ENCODE assay signal across 20 cellular contexts in the genomic region with DNA sequence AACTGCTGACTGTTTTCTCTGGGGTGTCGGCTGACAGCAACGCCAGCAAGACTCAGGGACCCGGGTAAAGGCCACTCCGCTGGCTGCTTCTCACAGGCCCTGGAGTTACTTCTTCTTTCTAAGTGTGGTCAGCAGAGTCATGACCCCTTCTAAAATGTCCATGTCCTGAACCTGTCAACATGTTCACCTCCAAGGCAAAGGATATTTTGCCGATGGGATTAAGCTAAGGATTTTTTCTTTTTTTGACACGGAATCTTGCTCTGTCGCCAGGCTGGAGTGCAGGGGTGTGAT. TPM values are rescaled to one million over a fixed set of nuclear protein-coding genes. Genes with fewer than 3 reads are reported as not detected.
DNase-seq lines count a peak whose midpoint lies in the region; ATAC-seq and TF ChIP-seq lines count a peak whose summit lies in the region.
"Had no signal": no experiment of that assay in that cellular context is flagged by ENCODE, and none has a peak within 500 bp of the region (broad histone marks: within the 10 kb centered on the region; RNA-seq: fewer than 3 reads in every experiment).

No MANE protein-coding gene starts in this region.

- no peaks in the 10 kb centered on the region for H3K9me3 Mint-ChIP-seq in CD14-positive monocyte
- H3K9me3 Mint-ChIP-seq: activated CD4-positive, alpha-beta memory T cell treated with anti-CD3 and anti-CD28 coated beads, Interleukin-2, amount 10 ng/mL, durations not matched to agents 7 days and 5 days; activated T-cell treated with anti-CD3 and anti-CD28 coated beads, Interleukin-2, amount 50 U/mL, for 72 hours; brain; T-cell; type B pancreatic cell had no signal

- no CpG with 5 or more reads among the region's 7 CpGs for WGBS in trophoblast cell (ENCODE audit: extremely low coverage, insufficient coverage, insufficient read length)

- H2AFZ ChIP-seq in PC-9 (no peak overlapping the region), trophoblast cell (ENCODE audit: insufficient read depth, low read length, poor library complexity) (peak overlapping the region; percentile 43)
- H2AFZ ChIP-seq: GM23248 had no signal

- CTCF ChIA-PET in PC-9 (lab: Charles Lee), result no interaction called here

- H3K4me1 Mint-ChIP-seq in CD14-positive monocyte, result peaks cover 27% of the 10 kb centered on the region

- peak overlapping the region; percentile 40; the same call in 1 of the 2 replicates for H3K27ac ChIP-seq in PC-9
- H3K27ac ChIP-seq in dorsolateral prefrontal cortex, result peak overlapping the region in 45 of 59 donors; percentile 3 to 85 (median 56)
- peak overlapping the region; percentile 95 for H3K27ac ChIP-seq in trophoblast cell (ENCODE audit: low read depth, low read length)
- H3K27ac ChIP-seq: GM23248 had no signal

- no peaks in the 10 kb centered on the region for H3K9me2 ChIP-seq in PC-9 (ENCODE audit: insufficient read depth)

- H3K14ac ChIP-seq in trophoblast cell (ENCODE audit: low read length), result peak overlapping the region; percentile 88

- H3K23ac ChIP-seq in trophoblast cell (ENCODE audit: low read length), result no peak overlapping the region

- peaks cover 61% of the 10 kb centered on the region for H3K79me1 ChIP-seq in trophoblast cell (ENCODE audit: low read length)

- H3K4me2 ChIP-seq in PC-9 (no peak overlapping the region), trophoblast cell (ENCODE audit: low read length) (no peak overlapping the region)

- H3F3A ChIP-seq in PC-9 (ENCODE audit: insufficient read depth, low read depth), result peaks cover 31% of the 10 kb centered on the region; the same call in 1 of the 2 replicates

- H4K91ac ChIP-seq in trophoblast cell (ENCODE audit: low read depth, low read length), result peak overlapping the region; percentile 97

- peaks cover 2 to 12% (median 12%) of the 10 kb centered on the region in 3 donors for H3K27me3 Mint-ChIP-seq in CD14-positive monocyte (ENCODE audit: low read depth in 3 of 3)
- H3K27me3 Mint-ChIP-seq: activated CD4-positive, alpha-beta memory T cell treated with anti-CD3 and anti-CD28 coated beads, Interleukin-2, amount 10 ng/mL, durations not matched to agents 7 days and 5 days; activated naive CD8-positive, alpha-beta T cell; brain; CD4-positive, alpha-beta memory T cell; T-cell; type B pancreatic cell had no signal

- H3K4me3 ChIP-seq in PC-9 (no peak overlapping the region), dorsolateral prefrontal cortex (no peak overlapping the region), trophoblast cell (ENCODE audit: low read depth, low read length) (no peak overlapping the region)
- H3K4me3 ChIP-seq: GM23248 had no signal

- peaks cover 0 to 2% of the 10 kb centered on the region in 2 donors for H3K36me3 Mint-ChIP-seq in CD14-positive monocyte
- H3K36me3 Mint-ChIP-seq: activated naive CD8-positive, alpha-beta T cell; brain; CD4-positive, alpha-beta memory T cell; T-cell; type B pancreatic cell had no signal

- no peaks in the 10 kb centered on the region for H3K79me2 ChIP-seq in PC-9 (ENCODE audit: low read depth)
- H3K79me2 ChIP-seq in trophoblast cell (ENCODE audit: control insufficient read depth, insufficient read depth, low read length, poor library complexity), result peaks cover 12% of the 10 kb centered on the region

- H2AK5ac ChIP-seq in trophoblast cell (ENCODE audit: low read length), result peak overlapping the region; percentile 89

- no peak overlapping the region for H3K9ac ChIP-seq in trophoblast cell (ENCODE audit: low read length)
- H3K9ac ChIP-seq: GM23248 had no signal

- no TSS peak for BruUV-seq in PC-9 (replicated peaks; lab: Mats Ljungman, UMichigan)

- H4K12ac ChIP-seq in trophoblast cell (ENCODE audit: low read depth, low read length), result no peak overlapping the region

- peak; percentile 73 for DNase-seq in CD14-positive monocyte (ENCODE audit: low spot score)
- DNase-seq in PC-9, result no peak
- DNase-seq in dorsolateral prefrontal cortex, result no peak
- no peak for DNase-seq in trophoblast cell
- DNase-seq in OCI-M1 (lab: John Stamatoyannopoulos, UW), result no peak
- DNase-seq in GM20000 (ENCODE audit: low spot score), result no peak
- DNase-seq: activated CD4-positive, alpha-beta memory T cell treated with anti-CD3 and anti-CD28 coated beads, Interleukin-2, amount 10 ng/mL, durations not matched to agents 7 days and 5 days; activated T-cell treated with anti-CD3 and anti-CD28 coated beads, Interleukin-2, amount 50 U/mL, for 72 hours; CD4-positive, alpha-beta memory T cell; DMS79; GM23248; NCI-H2029; NCI-H446; SHP77; T-cell had no signal

- H3K27ac Mint-ChIP-seq in CD14-positive monocyte, result peak overlapping the region; percentile 5 to 93 (median 79)
- H3K27ac Mint-ChIP-seq: activated CD4-positive, alpha-beta memory T cell treated with anti-CD3 and anti-CD28 coated beads, Interleukin-2, amount 10 ng/mL, durations not matched to agents 7 days and 5 days; activated T-cell treated with anti-CD3 and anti-CD28 coated beads, Interleukin-2, amount 50 U/mL, for 72 hours had no signal

- intact Hi-C loops in CD14-positive monocyte (cut with micrococcal nuclease), result no loop called here
- intact Hi-C loops in PC-9 (cut with micrococcal nuclease; ENCODE audit: unreplicated experiment), result no loop called here
- intact Hi-C loops in dorsolateral prefrontal cortex (cut with DNase I), result loop anchor here in 1 of 2 donors (5.0 to 10.0 kb wide), 2 partner anchors 39 to 86 kb away; no protein-coding TSS in a partner anchor

- TF ChIP-seq CTCF in CD14-positive monocyte (IDR thresholded peaks at IDR 0.05) (no peak), PC-9 (conservative IDR thresholded peaks at IDR 0.05) (no peak), dorsolateral prefrontal cortex (IDR thresholded peaks at IDR 0.05 in 54 of 56, conservative IDR thresholded peaks at IDR 0.05 in 2 of 56; ENCODE audit: low read depth in 1 of 56, partially characterized antibody in 56 of 56) (no peak), GM20000 (IDR thresholded peaks at IDR 0.05; ENCODE audit: extremely low read depth, missing control alignments) (no peak)

- no peaks in the 10 kb centered on the region for H3K27me3 ChIP-seq in PC-9 (ENCODE audit: insufficient read depth, low read depth)
- no peaks in the 10 kb centered on the region for H3K27me3 ChIP-seq in dorsolateral prefrontal cortex
- H3K27me3 ChIP-seq in trophoblast cell (ENCODE audit: insufficient read depth, low read length), result no peaks in the 10 kb centered on the region

- peak overlapping the region; percentile 24 for H4K8ac ChIP-seq in trophoblast cell (ENCODE audit: low read depth, low read length)

- peak overlapping the region; percentile 91 for H2BK120ac ChIP-seq in trophoblast cell (ENCODE audit: insufficient read depth, low read length, poor library complexity)

- no peaks in the 10 kb centered on the region for H3K9me3 ChIP-seq in PC-9 (ENCODE audit: insufficient read depth, low read depth)
- H3K9me3 ChIP-seq in trophoblast cell (ENCODE audit: insufficient read depth, low read depth, low read length), result peaks cover 7% of the 10 kb centered on the region

- ATAC-seq in GM19467 (IDR thresholded peaks at IDR 0.05; ENCODE audit: unreplicated experiment) (no peak), GM21515 (IDR thresholded peaks at IDR 0.05; ENCODE audit: unreplicated experiment) (no peak)
- ATAC-seq: activated T-cell treated with anti-CD3 and anti-CD28 coated beads, Interleukin-2, amount 50 U/mL, for 72 hours; T-cell had no signal

- peak overlapping the region; percentile 96 for H2BK5ac ChIP-seq in trophoblast cell (ENCODE audit: low read depth, low read length, poor library complexity)

- H3K4me1 ChIP-seq in PC-9 (replicated peaks; ENCODE audit: insufficient read depth) (peaks cover 38% of the 10 kb centered on the region), trophoblast cell (ENCODE audit: control insufficient read depth in 1 of 2, insufficient read depth in 2 of 2, low read length in 2 of 2) (peaks cover 37 to 50% of the 10 kb centered on the region in 2 experiments)

- POLR2A ChIA-PET in PC-9 (lab: Charles Lee; ENCODE audit: unreplicated experiment), result interaction anchor here (0.7 kb wide), 1 partner anchor 53 kb away, joined by 4 read pairs; no protein-coding TSS in a partner anchor

- H3K4ac ChIP-seq in trophoblast cell (ENCODE audit: low read depth, low read length), result peak overlapping the region; percentile 56

- peak overlapping the region; percentile 83 for H2BK12ac ChIP-seq in trophoblast cell (ENCODE audit: low read length)

- no peaks in the 10 kb centered on the region for H4K20me1 ChIP-seq in PC-9 (ENCODE audit: insufficient read depth)

- no peak overlapping the region for H3K4me3 Mint-ChIP-seq in CD14-positive monocyte
- H3K4me3 Mint-ChIP-seq: activated CD4-positive, alpha-beta memory T cell treated with anti-CD3 and anti-CD28 coated beads, Interleukin-2, amount 10 ng/mL, durations not matched to agents 7 days and 5 days; activated naive CD8-positive, alpha-beta T cell; activated T-cell treated with anti-CD3 and anti-CD28 coated beads, Interleukin-2, amount 50 U/mL, for 72 hours; brain; T-cell had no signal

- H3K36me3 ChIP-seq in PC-9 (ENCODE audit: low read depth), result no peaks in the 10 kb centered on the region
- peaks cover 7 to 10% of the 10 kb centered on the region in 2 experiments for H3K36me3 ChIP-seq in trophoblast cell (ENCODE audit: control insufficient read depth in 1 of 2, insufficient read depth in 2 of 2, low read length in 2 of 2)

- peak overlapping the region; percentile 60 for H3K18ac ChIP-seq in trophoblast cell (ENCODE audit: low read length)

RNA-seq across cellular contexts. Expression of gene PEX11G, which starts 7.9 kb away (rescaled TPM):
- 1 to 10 TPM; 1.4 to 3.0 TPM for polyA plus RNA-seq in CD14-positive monocyte
- total RNA-seq in PC-9 (2021) (10.5 and 16.0 TPM in 2 replicates), dorsolateral prefrontal cortex (1 to 10 TPM in 117 of 120 experiments, under 1 TPM in 3; 0.77 to 8.8 (median 3.2) TPM)
- 0.92 and 0.94 TPM in 2 replicates for polyA plus RNA-seq in trophoblast cell (2013)

RNA-seq across cellular contexts. Expression of gene ZNF358, which starts 35.0 kb away (rescaled TPM):
- polyA plus RNA-seq in CD14-positive monocyte, result 1 to 10 TPM in 1 of 2 donors, under 1 TPM in 1; 0.41 to 1.0 TPM
- total RNA-seq in PC-9 (2021) (60.7 and 85.3 TPM in 2 replicates), dorsolateral prefrontal cortex (100 to 1,000 TPM in 76 of 120 experiments, 10 to 100 TPM in 44; 69.6 to 225 (median 107) TPM)
- polyA plus RNA-seq in trophoblast cell (2013), result 94.3 and 106 TPM in 2 replicates

RNA-seq across cellular contexts. Expression of gene MCOLN1, which starts 41.5 kb away (rescaled TPM):
- polyA plus RNA-seq in CD14-positive monocyte, result 10 to 100 TPM; 32.8 to 34.3 TPM
- total RNA-seq in PC-9 (2021), result 10.4 and 16.0 TPM in 2 replicates
- total RNA-seq in dorsolateral prefrontal cortex, result 10 to 100 TPM; 21.1 to 64.6 (median 33.5) TPM
- polyA plus RNA-seq in trophoblast cell (2013), result 26.7 and 29.7 TPM in 2 replicates

RNA-seq across cellular contexts. Expression of gene PNPLA6, which starts 54.6 kb away (rescaled TPM):
- polyA plus RNA-seq in CD14-positive monocyte, result 10 to 100 TPM; 11.2 to 14.4 TPM
- 121 and 139 TPM in 2 replicates for total RNA-seq in PC-9 (2021)
- total RNA-seq in dorsolateral prefrontal cortex, result 100 to 1,000 TPM; 131 to 340 (median 192) TPM
- polyA plus RNA-seq in trophoblast cell (2013), result 73.4 and 78.6 TPM in 2 replicates

Comparison
In these comparisons a context has a peak if more than half of its experiments do, and no peak if none do; other contexts are left out.
1. H3K27ac ChIP-seq: peak in every context shown above with its lines; median percentile 95 in trophoblast cell; 56 in dorsolateral prefrontal cortex; 40 in PC-9.